Comparison of ENCODE assay signal across 7 cellular contexts in the genomic region with DNA sequence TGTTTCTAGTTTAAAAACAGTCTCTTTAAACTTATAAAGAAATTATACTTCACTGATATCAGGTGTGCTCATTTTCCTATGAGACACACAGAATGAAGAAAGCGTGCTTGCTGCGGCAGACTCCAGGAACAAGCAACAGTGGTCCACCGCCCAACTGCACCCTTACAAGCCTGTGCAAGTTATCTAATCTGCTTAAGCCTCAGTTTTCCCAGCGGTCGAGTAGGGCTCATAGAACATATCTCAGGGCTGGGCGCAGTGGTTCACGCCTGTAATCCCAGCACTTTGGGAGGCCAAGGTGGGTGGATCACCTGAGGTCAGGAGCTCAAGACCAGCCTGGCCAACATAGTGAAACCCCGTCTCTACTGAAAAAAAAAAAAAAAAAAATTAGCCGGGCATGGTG. TPM values are rescaled to one million over a fixed set of nuclear protein-coding genes. Genes with fewer than 3 reads are reported as not detected.
DNase-seq lines count a peak whose midpoint lies in the region; ATAC-seq and TF ChIP-seq lines count a peak whose summit lies in the region.
"Not testable (repeated sequence)": the region's sequence is repeated elsewhere in the genome, so short reads cannot be mapped to it uniquely, and the experiment has no call there.

No MANE protein-coding gene starts in this region.

- intact Hi-C loops in left lung (cut with DNase I), result not testable (repeated sequence)

- H3F3A ChIP-seq in SK-N-SH (replicated peaks; ENCODE audit: insufficient read depth), result peaks cover 21% of the 10 kb centered on the region

- H3K9me2 ChIP-seq in SK-N-SH, result not testable (repeated sequence)

- not testable (repeated sequence) for TF ChIP-seq POLR2A in gastroesophageal sphincter (IDR thresholded peaks at IDR 0.05)

- not testable (repeated sequence) for TF ChIP-seq CTCF in SK-N-SH (IDR thresholded peaks at IDR 0.05); chondrocyte (IDR thresholded peaks at IDR 0.05); gastroesophageal sphincter (IDR thresholded peaks at IDR 0.05); left lung (IDR thresholded peaks at IDR 0.05); neural crest cell (conservative IDR thresholded peaks at IDR 0.05)

- H3K27me3 ChIP-seq in SK-N-SH (ENCODE audit: insufficient read depth); gastroesophageal sphincter; left lung; skeletal muscle satellite cell (ENCODE audit: control insufficient read depth, insufficient read depth, low read length): not testable (repeated sequence)

- not testable (repeated sequence) for H3K4me3 Mint-ChIP-seq in chondrocyte (ENCODE audit: unreplicated experiment)
- H3K4me3 Mint-ChIP-seq in neural crest cell, result peak overlapping the region; percentile 89

- TF ChIP-seq EP300 in SK-N-SH (IDR thresholded peaks at IDR 0.05; ENCODE audit: borderline replicate concordance in 1 of 2, low read depth in 1 of 2, low read length in 1 of 2); gastroesophageal sphincter (IDR thresholded peaks at IDR 0.05): not testable (repeated sequence)

- H3K27me3 Mint-ChIP-seq in chondrocyte (ENCODE audit: low read depth); neural crest cell (ENCODE audit: low read depth): not testable (repeated sequence)

- 96% methylated on average over 9 of the region's 9 CpGs for WGBS in SK-N-SH (ENCODE audit: low lambda C conversion rate)
- 40 to 59% methylated on average over 1 to 4 of the region's 9 CpGs for WGBS in gastroesophageal sphincter (ENCODE audit: low coverage in 1 of 2), 2 donors

- CTCF ChIA-PET in HEK293T (lab: Yijun Ruan, JAX), result not testable (repeated sequence)
- CTCF ChIA-PET in SK-N-SH (lab: Yijun Ruan, JAX), result interaction anchor here (1.0 to 1.5 kb wide), 3 partner anchors 9 to 69 kb away, joined by 3 to 4 read pairs (median 4); no protein-coding TSS in a partner anchor

- H3K4me2 ChIP-seq in SK-N-SH (peak overlapping the region; percentile 43; the same call in 1 of the 2 replicates), skeletal muscle satellite cell (ENCODE audit: low read length) (peak overlapping the region; percentile 66)

- H4K20me1 ChIP-seq in SK-N-SH (ENCODE audit: insufficient read depth), result peaks cover 26% of the 10 kb centered on the region

- peaks cover 98% of the 10 kb centered on the region for H3K79me2 ChIP-seq in SK-N-SH (ENCODE audit: insufficient read depth)

- H3K9ac ChIP-seq in SK-N-SH, result not testable (repeated sequence)
- peak overlapping the region; percentile 28 for H3K9ac ChIP-seq in skeletal muscle satellite cell (ENCODE audit: low read depth, low read length)

- H3K4me1 ChIP-seq in SK-N-SH (ENCODE audit: control insufficient read depth in 1 of 2, insufficient read depth in 2 of 2, low read depth in 1 of 2, low read length in 1 of 2) (peaks cover 29 to 35% of the 10 kb centered on the region in 2 experiments), gastroesophageal sphincter (peaks cover 14 to 70% (median 41%) of the 10 kb centered on the region in 3 donors), left lung (peaks cover 6 to 50% of the 10 kb centered on the region in 2 donors), skeletal muscle satellite cell (ENCODE audit: control insufficient read depth, insufficient read depth, low read length) (peaks cover 49% of the 10 kb centered on the region)

- H3K27ac ChIP-seq in SK-N-SH (ENCODE audit: low read depth in 2 of 2, low read length in 1 of 2), result peak overlapping the region; percentile 91 to 93; a peak in 3 of 4 replicates
- H3K27ac ChIP-seq in gastroesophageal sphincter, result peak overlapping the region in 3 of 4 donors; percentile 60 to 70 (median 66)
- peak overlapping the region; percentile 49 to 64 for H3K27ac ChIP-seq in left lung

- not testable (repeated sequence) for H3K36me3 Mint-ChIP-seq in chondrocyte (ENCODE audit: low read depth); neural crest cell (ENCODE audit: low read depth)

- not testable (repeated sequence) for H3K9me3 Mint-ChIP-seq in chondrocyte (ENCODE audit: low read depth); neural crest cell

- not testable (repeated sequence) for ATAC-seq in gastroesophageal sphincter, left lung

- H3K36me3 ChIP-seq in SK-N-SH (replicated peaks in 1 of 2; ENCODE audit: control insufficient read depth in 1 of 2, insufficient read depth in 2 of 2, low read length in 1 of 2); gastroesophageal sphincter; left lung; skeletal muscle satellite cell (ENCODE audit: insufficient read depth, low read length): not testable (repeated sequence)

- TF ChIP-seq RAD21 in SK-N-SH (IDR thresholded peaks at IDR 0.05; ENCODE audit: low read length), result not testable (repeated sequence)

- H3K4me1 Mint-ChIP-seq in chondrocyte (ENCODE audit: low read depth) (peaks cover 72% of the 10 kb centered on the region), neural crest cell (peaks cover 77% of the 10 kb centered on the region)

- H3K9me3 ChIP-seq in SK-N-SH; gastroesophageal sphincter; left lung; skeletal muscle satellite cell (replicated peaks; ENCODE audit: low read length): not testable (repeated sequence)

- not testable (repeated sequence) for H3K4me3 ChIP-seq in SK-N-SH (ENCODE audit: low read depth in 2 of 2, low read length in 1 of 2); left lung; skeletal muscle satellite cell (ENCODE audit: low read length)
- peak overlapping the region in 1 of 2 donors; percentile 25 for H3K4me3 ChIP-seq in gastroesophageal sphincter

- H3K27ac Mint-ChIP-seq in chondrocyte (ENCODE audit: unreplicated experiment), result peak overlapping the region; percentile 76
- peak overlapping the region; percentile 65 for H3K27ac Mint-ChIP-seq in neural crest cell (ENCODE audit: unreplicated experiment)

- H2AFZ ChIP-seq in SK-N-SH (ENCODE audit: low read depth), result not testable (repeated sequence)

- POLR2A ChIA-PET in HEK293T (lab: Yijun Ruan, JAX); SK-N-SH (lab: Yijun Ruan, JAX): not testable (repeated sequence)

- not testable (repeated sequence) for DNase-seq in HEK293T (ENCODE audit: extremely low spot score); SK-N-SH; chondrocyte (ENCODE audit: low spot score); left lung; neural crest cell (ENCODE audit: low read depth, low spot score)

TF ChIP-seq in HEK293T, 16 proteins besides CTCF, POLR2A, EP300 and RAD21:
- peak; percentile 76 for TF ChIP-seq ZNF384 (IDR thresholded peaks at IDR 0.05)

RNA-seq across cellular contexts. Expression of a gene that starts 43.1 kb away (rescaled TPM):
- polyA plus RNA-seq in SK-N-SH (2012; rRNA removed), result 55.1 and 56.8 TPM in 2 replicates
- polyA plus RNA-seq in SK-N-SH (2012; cell fraction: cytosol; rRNA removed), result 28.3 and 39.7 TPM in 2 replicates
- 98.4 and 108 TPM in 2 replicates for polyA plus RNA-seq in SK-N-SH (2012; cell fraction: nucleus; rRNA removed)
- total RNA-seq in chondrocyte (52.9 to 59.7 TPM (median 58.4 TPM) in 3 replicates), gastroesophageal sphincter (10 to 100 TPM; 25.8 to 61.9 (median 39.4) TPM), left lung (10 to 100 TPM; 21.3 to 24.3 TPM), neural crest cell (24.1 and 28.7 TPM in 2 replicates)
- total RNA-seq in skeletal muscle satellite cell (2012; rRNA removed), result 26.4 and 28.6 TPM in 2 replicates
